Comparison of ENCODE assay signal across 26 cellular contexts in genomic region chr15:91227062-91227461, GRCh38.
"Had no signal": no experiment of that assay in that cellular context is flagged by ENCODE, and none has a peak within 500 bp of the region (broad histone marks: within the 10 kb centered on the region; RNA-seq: fewer than 3 reads in every experiment).

No MANE protein-coding gene starts in this region.

- ATAC-seq: activated CD4-positive, CD25-positive, alpha-beta regulatory T cell treated with anti-CD3 and anti-CD28 coated beads, Interleukin-2, amount 50 U/mL, for 24 hours; activated CD8-positive, alpha-beta T cell treated with anti-CD3 and anti-CD28 coated beads for 36 hours; activated T-cell treated with anti-CD3 and anti-CD28 coated beads, Interleukin-2, amount 50 U/mL, for 72 hours; Panc1; Right ventricle myocardium inferior; T-cell had no signal

- H3K36me3 ChIP-seq: adrenal gland had no signal

- H3K4me3 ChIP-seq: adrenal gland, SK-N-MC had no signal

- DNase-seq: activated CD4-positive, alpha-beta T cell treated with anti-CD3 and anti-CD28 coated beads for 4 hours; activated CD8-positive, alpha-beta memory T cell treated with anti-CD3 and anti-CD28 coated beads, Interleukin-2, amount 50 U/mL, for 4 hours; activated CD8-positive, alpha-beta T cell treated with anti-CD3 and anti-CD28 coated beads for 36 hours; activated gamma-delta T cell treated with Interleukin-2 at 50 U/mL for 16 hours; activated naive CD4-positive, alpha-beta T cell treated with anti-CD3 and anti-CD28 coated beads, Interleukin-2, amount 10 ng/mL, durations not matched to agents 7 days and 5 days; activated naive CD8-positive, alpha-beta T cell treated with anti-CD3 and anti-CD28 coated beads, Interleukin-2, amount 10 ng/mL, durations not matched to agents 7 days and 5 days; activated T-cell treated with anti-CD3 and anti-CD28 coated beads, Interleukin-2, amount 50 U/mL, for 72 hours; adrenal gland; aorta; cortex of kidney; Karpas-422; MM.1S; NCI-H1105 treated with DMSO at 0.1 percent for 48 hours; NCI-H1436 treated with DMSO at 0.1 percent for 48 hours; NCI-H2029 treated with DMSO at 0.1 percent for 48 hours; NCI-H345; NCI-H510A; NK-92 treated with Interleukin-12 subunit alpha and Interleukin-12 subunit beta, amount 100 ng/mL, for 24 hours; OCI-M1; RPMI8226; T-cell; T-helper 2 cell had no signal
